24 cellular contexts compared by ENCODE assay signal in the genomic region with DNA sequence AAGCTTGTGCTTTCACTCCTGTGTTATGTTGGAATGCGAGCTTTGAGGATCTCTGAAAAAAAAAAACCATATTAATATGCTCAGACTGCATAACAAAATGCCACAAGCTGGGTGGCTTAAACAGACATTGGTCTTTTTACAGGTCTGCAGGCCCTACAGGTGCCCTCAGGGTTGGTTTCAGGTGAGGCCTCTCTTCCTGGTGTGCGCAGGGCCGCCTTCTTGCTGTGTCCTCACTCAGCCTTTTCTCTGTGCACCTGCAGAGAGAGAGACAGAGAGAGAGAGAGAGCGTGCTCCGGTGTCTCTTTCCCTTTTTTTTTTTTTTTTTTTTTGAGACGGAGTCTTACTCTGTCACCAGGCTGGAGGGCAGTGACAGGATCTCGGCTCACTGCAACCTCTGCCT.
"Had no signal": no experiment of that assay in that cellular context is flagged by ENCODE, and none has a peak within 500 bp of the region (broad histone marks: within the 10 kb centered on the region; RNA-seq: fewer than 3 reads in every experiment).

No MANE protein-coding gene starts in this region.

- H3K4me1 ChIP-seq: parathyroid adenoma, psoas muscle, spleen, testis, upper lobe of right lung, vagina had no signal

- H3K27ac ChIP-seq: dorsolateral prefrontal cortex, heart right ventricle, left ventricle myocardium inferior, parathyroid adenoma, psoas muscle, spleen, testis, tibial nerve, upper lobe of right lung, vagina had no signal

- H3K9ac ChIP-seq: parathyroid adenoma had no signal

- DNase-seq: cortex of kidney; dorsolateral prefrontal cortex; effector CD8-positive, alpha-beta T cell; heart right ventricle; kidney; left cardiac atrium; left ventricle myocardium inferior; mesenchymal stem cell; midbrain; naive B cell; psoas muscle; retina; spleen; stimulated activated CD4-positive, alpha-beta T cell treated with anti-CD3 and anti-CD28 coated beads, Interleukin-15, amount 100 ng/mL, for 24 hours; stimulated activated CD4-positive, alpha-beta T cell treated with anti-CD3 and anti-CD28 coated beads, Interleukin-1b, Interleukin-23, amount 100 ng/mL, for 48 hours; stimulated activated CD4-positive, alpha-beta T cell treated with anti-CD3 and anti-CD28 coated beads, Interleukin-4, amount 100 ng/mL, for 4 hours; stimulated activated naive B cell treated with anti-CD40 and anti-IgM and Interleukin-4, amounts not matched to agents 10 μg/mL and 1 μg/mL and 100 μg/mL, for 72 hours; stimulated activated naive CD8-positive, alpha-beta T cell treated with anti-CD3 and anti-CD28 coated beads, Interleukin-15, amount 100 ng/mL, for 72 hours; testis; upper lobe of right lung had no signal

- H3K36me3 ChIP-seq: heart right ventricle, left ventricle myocardium inferior, spleen, tibial nerve, upper lobe of right lung, vagina had no signal

- H3K9me3 ChIP-seq: heart right ventricle, left ventricle myocardium inferior, psoas muscle, spleen, testis, tibial nerve, upper lobe of right lung, vagina had no signal

- H3K4me3 ChIP-seq: dorsolateral prefrontal cortex, heart right ventricle, left ventricle myocardium inferior, lung, psoas muscle, spleen, testis, tibial nerve, upper lobe of right lung, vagina had no signal

- H3K27me3 ChIP-seq: dorsolateral prefrontal cortex, heart right ventricle, testis, tibial nerve, upper lobe of right lung, vagina had no signal
